Comparison of ENCODE assay signal across 9 cellular contexts in genomic region chr19:2575734-2576481, GRCh38.
DNase-seq lines count a peak whose midpoint lies in the region; ATAC-seq, FAIRE-seq and TF ChIP-seq lines count a peak whose summit lies in the region.
"Had no signal": no experiment of that assay in that cellular context is flagged by ENCODE, and none has a peak within 500 bp of the region (broad histone marks: within the 10 kb centered on the region; RNA-seq: fewer than 3 reads in every experiment).

No MANE protein-coding gene starts in this region.

- 77% methylated on average over 27 of the region's 37 CpGs for WGBS in hepatocyte (ENCODE audit: low lambda C conversion rate, missing lambda C conversion rate)
- 54 to 77% (median 61%) methylated on average over 12 to 37 of the region's 37 CpGs for WGBS in stomach, 5 donors

- H3K27me3 Mint-ChIP-seq in astrocyte (ENCODE audit: low read depth, unreplicated experiment) = no peaks in the 10 kb centered on the region
- H3K27me3 Mint-ChIP-seq in activated naive CD4-positive, alpha-beta T cell treated with anti-CD3 and anti-CD28 coated beads for 36 hours (ENCODE audit: low read depth) = no peaks in the 10 kb centered on the region

- H3K36me3 ChIP-seq in astrocyte (ENCODE audit: insufficient read depth, low read length) (no peaks in the 10 kb centered on the region), hepatocyte (replicated peaks; ENCODE audit: insufficient read depth, low read depth) (no peaks in the 10 kb centered on the region), stomach (no peaks in the 10 kb centered on the region)

- no peaks in the 10 kb centered on the region for H3K9me2 ChIP-seq in hepatocyte (replicated peaks; ENCODE audit: insufficient read depth)

- H3K9me3 Mint-ChIP-seq in astrocyte (ENCODE audit: unreplicated experiment) = no peaks in the 10 kb centered on the region
- peaks cover 7% of the 10 kb centered on the region for H3K9me3 Mint-ChIP-seq in activated naive CD4-positive, alpha-beta T cell treated with anti-CD3 and anti-CD28 coated beads for 36 hours
- H3K9me3 Mint-ChIP-seq in stimulated activated effector memory CD8-positive, alpha-beta T cell treated with anti-CD3 and anti-CD28 coated beads, Interleukin-12 subunit alpha, Interleukin-12 subunit beta, amount 100 ng/mL, for 72 hours = no peaks in the 10 kb centered on the region

- ATAC-seq in GM19328 (IDR thresholded peaks at IDR 0.05; ENCODE audit: unreplicated experiment) = no peak
- no peak for ATAC-seq in stimulated activated effector memory CD8-positive, alpha-beta T cell treated with anti-CD3 and anti-CD28 coated beads, Interleukin-12 subunit alpha, Interleukin-12 subunit beta, amount 100 ng/mL, for 72 hours

- H3K4me3 ChIP-seq in astrocyte (ENCODE audit: insufficient read depth, low read depth, low read length) (no peak overlapping the region), hepatocyte (no peak overlapping the region), stomach (no peak overlapping the region)

- peak overlapping the region; percentile 26 for H3K4me2 ChIP-seq in astrocyte (ENCODE audit: low read length)
- H3K4me2 ChIP-seq in hepatocyte = peak overlapping the region; percentile 3

- H3K36me3 Mint-ChIP-seq in astrocyte (ENCODE audit: low read depth, unreplicated experiment) = peaks cover 2% of the 10 kb centered on the region
- no peaks in the 10 kb centered on the region for H3K36me3 Mint-ChIP-seq in activated naive CD4-positive, alpha-beta T cell treated with anti-CD3 and anti-CD28 coated beads for 36 hours (ENCODE audit: low read depth)
- H3K36me3 Mint-ChIP-seq in stimulated activated effector memory CD8-positive, alpha-beta T cell treated with anti-CD3 and anti-CD28 coated beads, Interleukin-12 subunit alpha, Interleukin-12 subunit beta, amount 100 ng/mL, for 72 hours = no peaks in the 10 kb centered on the region

- no peak for FAIRE-seq in astrocyte (lab: Jason Lieb, UNC)

- H3K27ac ChIP-seq in astrocyte (ENCODE audit: low read depth, low read length) = no peak overlapping the region
- H3K27ac ChIP-seq in hepatocyte = peak overlapping the region; percentile 93
- H3K27ac ChIP-seq in stomach = peak overlapping the region in 4 of 5 donors; percentile 51 to 88 (median 76)

- H3K27ac Mint-ChIP-seq in astrocyte (ENCODE audit: unreplicated experiment) = no peak overlapping the region
- H3K27ac Mint-ChIP-seq in activated naive CD4-positive, alpha-beta T cell treated with anti-CD3 and anti-CD28 coated beads for 36 hours = no peak overlapping the region
- no peak overlapping the region for H3K27ac Mint-ChIP-seq in stimulated activated effector memory CD8-positive, alpha-beta T cell treated with anti-CD3 and anti-CD28 coated beads, Interleukin-12 subunit alpha, Interleukin-12 subunit beta, amount 100 ng/mL, for 72 hours

- intact Hi-C loops in stomach (cut with DNase I; ENCODE audit: low total_unique reads) = no loop called here
- intact Hi-C loops in activated naive CD4-positive, alpha-beta T cell treated with anti-CD3 and anti-CD28 coated beads for 36 hours (cut with micrococcal nuclease) = no loop called here

- TF ChIP-seq EP300 in stomach (IDR thresholded peaks at IDR 0.05) = peak; percentile 86

- CTCF ChIA-PET in activated naive CD4-positive, alpha-beta T cell treated with anti-CD3 and anti-CD28 coated beads for 36 hours (lab: Charles Lee) = interaction anchor here (1.2 kb wide), 1 partner anchor 35 kb away, joined by 3 read pairs; no protein-coding TSS in a partner anchor

- TF ChIP-seq CTCF in astrocyte (IDR thresholded peaks at IDR 0.05; ENCODE audit: insufficient read depth, low read depth, low read length) = no peak
- TF ChIP-seq CTCF in hepatocyte (IDR thresholded peaks at IDR 0.05; ENCODE audit: poor library complexity) = no peak
- TF ChIP-seq CTCF in stomach (IDR thresholded peaks at IDR 0.05) = no peak

- H3K9ac ChIP-seq in astrocyte (ENCODE audit: low read length) = peak overlapping the region; percentile 31

- no peaks in the 10 kb centered on the region for H3K27me3 ChIP-seq in astrocyte (ENCODE audit: insufficient read depth, low read length)
- no peaks in the 10 kb centered on the region for H3K27me3 ChIP-seq in hepatocyte
- H3K27me3 ChIP-seq in stomach = no peaks in the 10 kb centered on the region

- peaks cover 4% of the 10 kb centered on the region for H3K4me1 Mint-ChIP-seq in astrocyte (ENCODE audit: low read depth, unreplicated experiment)
- peaks cover 3% of the 10 kb centered on the region for H3K4me1 Mint-ChIP-seq in activated naive CD4-positive, alpha-beta T cell treated with anti-CD3 and anti-CD28 coated beads for 36 hours (ENCODE audit: low read depth)
- H3K4me1 Mint-ChIP-seq in stimulated activated effector memory CD8-positive, alpha-beta T cell treated with anti-CD3 and anti-CD28 coated beads, Interleukin-12 subunit alpha, Interleukin-12 subunit beta, amount 100 ng/mL, for 72 hours = no peaks in the 10 kb centered on the region

- no peak for TF ChIP-seq POLR2A in stomach (IDR thresholded peaks at IDR 0.05)

- H3K9me3 ChIP-seq in astrocyte (ENCODE audit: insufficient read depth, low read depth, low read length) = no peaks in the 10 kb centered on the region
- no peaks in the 10 kb centered on the region for H3K9me3 ChIP-seq in hepatocyte (ENCODE audit: low read depth)
- H3K9me3 ChIP-seq in stomach = no peaks in the 10 kb centered on the region

- no peak overlapping the region for H2AFZ ChIP-seq in astrocyte (ENCODE audit: low read depth, low read length)
- H2AFZ ChIP-seq in hepatocyte = no peak overlapping the region

- H4K20me1 ChIP-seq in astrocyte (ENCODE audit: insufficient read depth, low read length) = no peaks in the 10 kb centered on the region
- no peaks in the 10 kb centered on the region for H4K20me1 ChIP-seq in hepatocyte (ENCODE audit: insufficient read depth, poor library complexity, severe bottlenecking)

- DNase-seq in GOT3 (lab: John Stamatoyannopoulos, UW) (peak; percentile 67), astrocyte (ENCODE audit: low read depth) (no peak), hepatocyte (ENCODE audit: low spot score) (peak; percentile 68), stomach (peak; percentile 66), LoVo (ENCODE audit: low spot score) (no peak)
- DNase-seq in activated naive CD4-positive, alpha-beta T cell treated with anti-CD3 and anti-CD28 coated beads for 36 hours = no peak
- DNase-seq in stimulated activated effector memory CD8-positive, alpha-beta T cell treated with anti-CD3 and anti-CD28 coated beads, Interleukin-12 subunit alpha, Interleukin-12 subunit beta, amount 100 ng/mL, for 72 hours (ENCODE audit: low spot score in 2 of 2) = no peak
- DNase-seq: NCI-H1694 treated with DMSO at 0.1 percent for 48 hours had no signal

- H3K4me1 ChIP-seq in astrocyte (ENCODE audit: insufficient read depth, low read length) (peaks cover 22% of the 10 kb centered on the region), hepatocyte (ENCODE audit: insufficient read depth) (peaks cover 35% of the 10 kb centered on the region), stomach (peaks cover 31 to 46% (median 44%) of the 10 kb centered on the region in 4 donors)

- H3K79me2 ChIP-seq in astrocyte (ENCODE audit: insufficient read depth, low read length) (no peaks in the 10 kb centered on the region), hepatocyte (no peaks in the 10 kb centered on the region)

- H3K4me3 Mint-ChIP-seq in astrocyte (ENCODE audit: unreplicated experiment) = no peak overlapping the region
- no peak overlapping the region for H3K4me3 Mint-ChIP-seq in activated naive CD4-positive, alpha-beta T cell treated with anti-CD3 and anti-CD28 coated beads for 36 hours
- no peak overlapping the region for H3K4me3 Mint-ChIP-seq in stimulated activated effector memory CD8-positive, alpha-beta T cell treated with anti-CD3 and anti-CD28 coated beads, Interleukin-12 subunit alpha, Interleukin-12 subunit beta, amount 100 ng/mL, for 72 hours

Comparison
In these comparisons a context has a peak if more than half of its experiments do, and no peak if none do; other contexts are left out.
1. DNase-seq: peak in GOT3 (single experiment), hepatocyte (single experiment) and stomach (single experiment); none in astrocyte (single experiment), activated naive CD4-positive, alpha-beta T cell treated with anti-CD3 and anti-CD28 coated beads for 36 hours (single experiment), LoVo (single experiment) and stimulated activated effector memory CD8-positive, alpha-beta T cell treated with anti-CD3 and anti-CD28 coated beads, Interleukin-12 subunit alpha, Interleukin-12 subunit beta, amount 100 ng/mL, for 72 hours (0 of 2).